22 cellular contexts compared by ENCODE assay signal in genomic region chr16:86516618-86517003, GRCh38. TPM values are rescaled to one million over a fixed set of nuclear protein-coding genes. Genes with fewer than 3 reads are reported as not detected.
DNase-seq lines count a peak whose midpoint lies in the region; ATAC-seq, FAIRE-seq and TF ChIP-seq lines count a peak whose summit lies in the region.
"Had no signal": no experiment of that assay in that cellular context is flagged by ENCODE, and none has a peak within 500 bp of the region (broad histone marks: within the 10 kb centered on the region; RNA-seq: fewer than 3 reads in every experiment).

No MANE protein-coding gene starts in this region.

- H3K36me3 ChIP-seq in H1 (ENCODE audit: control insufficient read depth in 2 of 4, insufficient read depth in 4 of 4, low read length in 3 of 4) (no peaks in the 10 kb centered on the region), transverse colon (no peaks in the 10 kb centered on the region), mammary epithelial cell (ENCODE audit: insufficient read depth, low read length) (no peaks in the 10 kb centered on the region)
- H3K36me3 ChIP-seq: adrenal gland, uterus had no signal

- no peak overlapping the region for H3K27ac ChIP-seq in H1 (ENCODE audit: low read depth, low read length)
- peak overlapping the region; percentile 94 to 99 (median 96) for H3K27ac ChIP-seq in transverse colon
- no peak overlapping the region for H3K27ac ChIP-seq in mammary epithelial cell (ENCODE audit: insufficient read depth, low read depth, low read length)
- H3K27ac ChIP-seq: adrenal gland, psoas muscle, uterus had no signal

- H4K8ac ChIP-seq in H1 (ENCODE audit: extremely low read depth, insufficient read depth, low read length): no peak overlapping the region

- no peak overlapping the region for H4K5ac ChIP-seq in H1 (ENCODE audit: insufficient read length, low read depth, low read length)

- in situ Hi-C loops in transverse colon (cut with MboI; ENCODE audit: low pct_ligation_motif_present in 1 of 4, low pct_unique_long_range_greater_than_20kb in 1 of 4, low sequenced_read_pairs in 3 of 4): loop anchor here (10.0 to 25.0 kb wide), 5 partner anchors 179 to 704 kb away; no protein-coding TSS in a partner anchor
- in situ Hi-C loops in mammary epithelial cell (cut with MboI; ENCODE audit: low sequenced_read_pairs in 2 of 2): loop anchor here (5.0 to 10.0 kb wide), 2 partner anchors 444 to 692 kb away; no protein-coding TSS in a partner anchor

- no peak overlapping the region for H3K14ac ChIP-seq in H1 (ENCODE audit: insufficient read length)

- peaks cover 74% of the 10 kb centered on the region for H3K27me3 Mint-ChIP-seq in activated T-cell treated with anti-CD3 and anti-CD28 coated beads, Interleukin-2, amount 50 U/mL, for 72 hours (ENCODE audit: low read depth)
- H3K27me3 Mint-ChIP-seq in mesothelial cell of epicardium (ENCODE audit: low read depth): peaks cover 96% of the 10 kb centered on the region

- POLR2A ChIA-PET in H1 (lab: Charles Lee; ENCODE audit: partially characterized antibody): interaction anchor here (0.7 to 1.6 kb wide), 4 partner anchors 15 to 232 kb away, joined by 3 to 4 read pairs (median 4); no protein-coding TSS in a partner anchor

- TF ChIP-seq EP300 in H1 (IDR thresholded peaks at IDR 0.05; ENCODE audit: borderline replicate concordance in 1 of 2, low read depth in 2 of 2, low read length in 2 of 2) (no peak), transverse colon (IDR thresholded peaks at IDR 0.05; ENCODE audit: low read depth) (no peak)

- H2BK120ac ChIP-seq in H1 (replicated peaks; ENCODE audit: low read depth, low read length): no peak overlapping the region

- H3K79me1 ChIP-seq in H1 (ENCODE audit: low read depth, low read length): no peaks in the 10 kb centered on the region

- H4K20me1 ChIP-seq in H1 (replicated peaks in 1 of 2; ENCODE audit: control insufficient read depth in 1 of 2, insufficient read depth in 2 of 2, low read length in 2 of 2): peaks cover 11 to 18% of the 10 kb centered on the region in 2 experiments
- H4K20me1 ChIP-seq in mammary epithelial cell (ENCODE audit: insufficient read depth, low read length): no peaks in the 10 kb centered on the region

- no peak overlapping the region for H3K18ac ChIP-seq in H1 (ENCODE audit: extremely low read depth, low read length)

- intact Hi-C loops in transverse colon (cut with DNase I; ENCODE audit: low total_unique reads): loop anchor here (2.0 to 5.0 kb wide), 4 partner anchors 174 to 359 kb away; no protein-coding TSS in a partner anchor
- intact Hi-C loops in mammary epithelial cell (cut with micrococcal nuclease): loop anchor here (1.0 kb wide), 1 partner anchor 176 kb away; no protein-coding TSS in a partner anchor

- no peaks in the 10 kb centered on the region; a peak in 1 of 4 replicates for H3K9me3 ChIP-seq in H1 (ENCODE audit: insufficient read depth in 2 of 2, low read depth in 1 of 2, low read length in 1 of 2)
- H3K9me3 ChIP-seq in transverse colon: no peaks in the 10 kb centered on the region
- H3K9me3 ChIP-seq in mammary epithelial cell (replicated peaks; ENCODE audit: insufficient read depth, low read length): no peaks in the 10 kb centered on the region
- H3K9me3 ChIP-seq: adrenal gland, psoas muscle, uterus had no signal

- no peak overlapping the region for H2AK5ac ChIP-seq in H1 (ENCODE audit: low read depth, low read length)

- no peak overlapping the region for H3K9ac ChIP-seq in H1 (replicated peaks in 1 of 4; ENCODE audit: extremely low read depth in 1 of 4, low read depth in 3 of 4, low read length in 3 of 4)
- no peak overlapping the region for H3K9ac ChIP-seq in mammary epithelial cell (ENCODE audit: insufficient read depth, low read length)

- H3K23me2 ChIP-seq in H1 (ENCODE audit: low read depth, low read length): no peaks in the 10 kb centered on the region; the same call in 1 of the 2 replicates

- no peak for TF ChIP-seq POLR2A in H1 (IDR thresholded peaks at IDR 0.05; ENCODE audit: control extremely low read depth in 1 of 2, low read depth in 2 of 2, low read length in 2 of 2)
- no peak for TF ChIP-seq POLR2A in transverse colon (IDR thresholded peaks at IDR 0.05)

- TF ChIP-seq CTCF in H1 (IDR thresholded peaks at IDR 0.05; ENCODE audit: control extremely low read depth in 1 of 3, insufficient read depth in 1 of 3, low read depth in 1 of 3, low read length in 3 of 3): no peak
- TF ChIP-seq CTCF in mesothelial cell of epicardium (IDR thresholded peaks at IDR 0.05; ENCODE audit: unreplicated experiment): no peak
- TF ChIP-seq CTCF in transverse colon (IDR thresholded peaks at IDR 0.05): no peak
- TF ChIP-seq CTCF in mammary epithelial cell (conservative IDR thresholded peaks at IDR 0.05 in 1 of 2, IDR thresholded peaks at IDR 0.05 in 1 of 2; ENCODE audit: extremely low read depth in 1 of 2, insufficient read depth in 1 of 2, low read depth in 1 of 2, low read length in 2 of 2): no peak

- H3K79me2 ChIP-seq in H1 (ENCODE audit: control insufficient read depth in 1 of 2, insufficient read depth in 2 of 2, low read length in 2 of 2) (no peaks in the 10 kb centered on the region), mammary epithelial cell (ENCODE audit: insufficient read depth, low read length) (no peaks in the 10 kb centered on the region)

- dilution Hi-C loops in mammary epithelial cell (cut with HindIII; ENCODE audit: low sequenced_read_pairs): loop anchor here (5.0 kb wide), 1 partner anchor 439 kb away; no protein-coding TSS in a partner anchor

- CTCF ChIA-PET in H1 (lab: Charles Lee; ENCODE audit: partially characterized antibody) (interaction anchor here (0.7 to 6.0 kb wide), 49 partner anchors 8 to 695 kb away, joined by 3 to 84 read pairs (median 6); no protein-coding TSS in a partner anchor), mammary epithelial cell (lab: Charles Lee; ENCODE audit: low non-redundant PET) (no interaction called here)

- H3K56ac ChIP-seq in H1 (replicated peaks; ENCODE audit: insufficient read length, low read depth, low read length): no peak overlapping the region

- no peak overlapping the region for H2BK5ac ChIP-seq in H1 (ENCODE audit: low read depth, low read length)

- peaks cover 13% of the 10 kb centered on the region for H3K4me1 Mint-ChIP-seq in activated T-cell treated with anti-CD3 and anti-CD28 coated beads, Interleukin-2, amount 50 U/mL, for 72 hours (ENCODE audit: low read depth)
- H3K4me1 Mint-ChIP-seq in mesothelial cell of epicardium: peaks cover 3% of the 10 kb centered on the region

- no peak overlapping the region for H2BK12ac ChIP-seq in H1 (ENCODE audit: low read depth, low read length)

- H3K27me3 ChIP-seq in H1 (replicated peaks in 1 of 4; ENCODE audit: control insufficient read depth in 3 of 4, extremely low read depth in 1 of 4, insufficient read depth in 3 of 4, low read length in 3 of 4) (peaks cover 68 to 87% (median 76%) of the 10 kb centered on the region in 4 experiments), transverse colon (peaks cover 68% of the 10 kb centered on the region), mammary epithelial cell (ENCODE audit: insufficient read depth, low read length) (peaks cover 58% of the 10 kb centered on the region)

- TF ChIP-seq RAD21 in H1 (IDR thresholded peaks at IDR 0.05 in 1 of 2, conservative IDR thresholded peaks at IDR 0.05 in 1 of 2; ENCODE audit: low read depth in 2 of 2, low read length in 2 of 2): no peak

- H3K4ac ChIP-seq in H1 (replicated peaks; ENCODE audit: insufficient read length, low read depth, low read length): no peak overlapping the region

- peak overlapping the region; percentile 69 for H3K27ac Mint-ChIP-seq in activated T-cell treated with anti-CD3 and anti-CD28 coated beads, Interleukin-2, amount 50 U/mL, for 72 hours
- no peak overlapping the region for H3K27ac Mint-ChIP-seq in mesothelial cell of epicardium
- H3K27ac Mint-ChIP-seq: CD8-positive, alpha-beta memory T cell had no signal

- no peak for ATAC-seq in activated T-cell treated with anti-CD3 and anti-CD28 coated beads, Interleukin-2, amount 50 U/mL, for 72 hours (replicated peaks in 1 of 2)
- no peak for ATAC-seq in GM21423 (IDR thresholded peaks at IDR 0.05; ENCODE audit: unreplicated experiment)
- ATAC-seq: psoas muscle, T-cell had no signal

- peak overlapping the region in 1 of 4 experiments; percentile 44; a peak in 2 of 8 replicates for H3K4me3 ChIP-seq in H1 (ENCODE audit: extremely low read depth in 1 of 4, insufficient read depth in 2 of 4, low read depth in 3 of 4, low read length in 4 of 4)
- peak overlapping the region; percentile 28 to 69 (median 56) for H3K4me3 ChIP-seq in transverse colon
- no peak overlapping the region for H3K4me3 ChIP-seq in mammary epithelial cell (replicated peaks in 1 of 3; ENCODE audit: insufficient read depth in 1 of 3, low read depth in 2 of 3, low read length in 3 of 3)
- H3K4me3 ChIP-seq: adrenal gland, psoas muscle, uterus had no signal

- H3K4me2 ChIP-seq in H1 (ENCODE audit: insufficient read depth in 1 of 2, low read depth in 2 of 2, low read length in 2 of 2) (peak overlapping the region; percentile 37 to 60; a peak in 3 of 4 replicates), mammary epithelial cell (ENCODE audit: insufficient read depth, low read depth, low read length) (no peak overlapping the region)

- no TSS peak for BruUV-seq in mammary epithelial cell (replicated peaks; lab: Mats Ljungman, UMichigan)

- H2BK15ac ChIP-seq in H1 (ENCODE audit: low read length): no peak overlapping the region

- H3K23ac ChIP-seq in H1 (ENCODE audit: insufficient read length): no peak overlapping the region

- no peak overlapping the region for H2BK20ac ChIP-seq in H1 (ENCODE audit: low read length)

- H3K4me1 ChIP-seq in H1 (replicated peaks in 1 of 4; ENCODE audit: control insufficient read depth in 3 of 4, insufficient read depth in 4 of 4, low read length in 3 of 4) (peaks cover 3 to 22% (median 13%) of the 10 kb centered on the region in 4 experiments; a peak in 6 of 7 replicates), transverse colon (peaks cover 6 to 22% (median 9%) of the 10 kb centered on the region in 4 donors), mammary epithelial cell (ENCODE audit: insufficient read depth, low read length) (no peaks in the 10 kb centered on the region)
- H3K4me1 ChIP-seq: uterus had no signal

- FAIRE-seq in H1 (lab: Jason Lieb, UNC): no peak
- FAIRE-seq: A204.1, frontal cortex, GM19239 had no signal

- H3K36me3 Mint-ChIP-seq in activated T-cell treated with anti-CD3 and anti-CD28 coated beads, Interleukin-2, amount 50 U/mL, for 72 hours (ENCODE audit: insufficient read depth in 2 of 2): peaks cover 0 to under 1% of the 10 kb centered on the region in 2 donors
- H3K36me3 Mint-ChIP-seq in mesothelial cell of epicardium: no peaks in the 10 kb centered on the region
- H3K36me3 Mint-ChIP-seq: T-cell had no signal

- H3K4me3 Mint-ChIP-seq in activated T-cell treated with anti-CD3 and anti-CD28 coated beads, Interleukin-2, amount 50 U/mL, for 72 hours: no peak overlapping the region
- H3K4me3 Mint-ChIP-seq in mesothelial cell of epicardium: peak overlapping the region; percentile 50
- H3K4me3 Mint-ChIP-seq: CD8-positive, alpha-beta memory T cell; T-cell had no signal

- no peaks in the 10 kb centered on the region for H3K9me3 Mint-ChIP-seq in activated T-cell treated with anti-CD3 and anti-CD28 coated beads, Interleukin-2, amount 50 U/mL, for 72 hours
- H3K9me3 Mint-ChIP-seq in mesothelial cell of epicardium: no peaks in the 10 kb centered on the region
- H3K9me3 Mint-ChIP-seq: T-cell had no signal

- DNase-seq in activated T-cell treated with anti-CD3 and anti-CD28 coated beads, Interleukin-2, amount 50 U/mL, for 72 hours: no peak
- no peak for DNase-seq in activated T-cell treated with anti-CD3 and anti-CD28 coated beads, Interleukin-2, amount 50 U/mL, for 48 hours
- no peak for DNase-seq in H1 (ENCODE audit: low read depth in 1 of 2, low spot score in 2 of 2)
- DNase-seq in mesothelial cell of epicardium (ENCODE audit: low spot score in 2 of 2, unreplicated experiment in 2 of 2): no peak
- no peak for DNase-seq in transverse colon
- no peak for DNase-seq in 8988T
- DNase-seq in mammary epithelial cell: no peak
- DNase-seq: activated CD4-positive, CD25-positive, alpha-beta regulatory T cell treated with anti-CD3 and anti-CD28 coated beads, Interleukin-2, amount 50 U/mL, for 72 hours; adrenal gland; NCI-H2081; NCI-H69; stimulated activated CD4-positive, alpha-beta T cell treated with anti-CD3 and anti-CD28 coated beads, Interleukin-1b, Interleukin-23, amount 100 ng/mL, for 48 hours; T-cell; uterus had no signal

- 9% methylated on average over 27 of the region's 29 CpGs; no CpG with 5 or more reads in 1 of the 2 experiments for WGBS in H1 (ENCODE audit: extremely low coverage in 1 of 2, insufficient coverage in 1 of 2, insufficient read length in 1 of 2, insufficient replicate concordance in 2 of 2, low coverage in 1 of 2, low lambda C conversion rate in 2 of 2, missing lambda C conversion rate in 1 of 2), 2 experiments
- 10 to 28% methylated on average over 2 to 10 of the region's 29 CpGs for WGBS in transverse colon (ENCODE audit: low coverage in 1 of 2), 2 donors
- 3% methylated on average over 11 of the region's 29 CpGs for WGBS in mammary epithelial cell (ENCODE audit: low coverage, missing lambda C conversion rate)

- H4K91ac ChIP-seq in H1 (replicated peaks; ENCODE audit: insufficient read length, low read length): no peak overlapping the region

- H2AFZ ChIP-seq in H1 (ENCODE audit: low read length) (no peak overlapping the region), mammary epithelial cell (ENCODE audit: low read depth, low read length) (no peak overlapping the region)

RNA-seq across cellular contexts. Expression of gene FOXF1, which starts 6.3 kb away (rescaled TPM):
- not detected for total RNA-seq in activated T-cell treated with anti-CD3 and anti-CD28 coated beads, Interleukin-2, amount 50 U/mL, for 72 hours
- not detected in 2 replicates for total RNA-seq in H1 (2021; fragmentation: NEBNext Ultra II Directional; extraction: Animal tissue kit (Norgen Biotek cat#: 25700))
- polyA plus RNA-seq in H1 (2011; rRNA removed) (0.02 TPM in 1 of 2 replicates, not detected in the other), mammary epithelial cell (not detected)
- polyA plus RNA-seq in H1 (2011; cell fraction: cytosol; rRNA removed): not detected
- polyA plus RNA-seq in H1 (2011; cell fraction: nucleus; rRNA removed): not detected
- not detected in 4 replicates for polyA plus RNA-seq in H1 (2012, experiment 1 of 2)
- polyA plus RNA-seq in H1 (2012, experiment 2 of 2): not detected
- 0.02 TPM for polyA plus RNA-seq in H1 (2013, experiment 1 of 2)
- polyA plus RNA-seq in H1 (2013, experiment 2 of 2): 0.04 TPM
- not detected in 2 replicates for polyA minus RNA-seq in H1 (2011; rRNA and poly(A)+ RNA removed)
- not detected for polyA minus RNA-seq in H1 (2011; cell fraction: cytosol; rRNA and poly(A)+ RNA removed)
- polyA minus RNA-seq in H1 (2011; cell fraction: nucleus; rRNA and poly(A)+ RNA removed): not detected
- total RNA-seq in mesothelial cell of epicardium (1.9 to 2.6 TPM (median 1.9 TPM) in 3 replicates), transverse colon (10 to 100 TPM; 10.8 to 44.1 (median 23.4) TPM), mammary epithelial cell (not detected)
- not detected for polyA minus RNA-seq in mammary epithelial cell
- total RNA-seq: CD8-positive, alpha-beta memory T cell; G401 had no signal
- polyA plus RNA-seq: CD8-positive, alpha-beta memory T cell had no signal

RNA-seq across cellular contexts. Expression of gene MTHFSD, which starts 38.4 kb away (rescaled TPM):
- 10 to 100 TPM; 21.2 to 22.4 TPM for total RNA-seq in activated T-cell treated with anti-CD3 and anti-CD28 coated beads, Interleukin-2, amount 50 U/mL, for 72 hours
- 9.8 and 10.8 TPM in 2 replicates for total RNA-seq in H1 (2021; fragmentation: NEBNext Ultra II Directional; extraction: Animal tissue kit (Norgen Biotek cat#: 25700))
- polyA plus RNA-seq in H1 (2011; rRNA removed): 7.1 and 11.0 TPM in 2 replicates
- polyA plus RNA-seq in H1 (2011; cell fraction: cytosol; rRNA removed): 11.7 TPM
- polyA plus RNA-seq in H1 (2011; cell fraction: nucleus; rRNA removed): 29.4 TPM
- polyA plus RNA-seq in H1 (2012, experiment 1 of 2): 6.1 to 7.9 TPM (median 6.5 TPM) in 4 replicates
- 3.8 TPM for polyA plus RNA-seq in H1 (2012, experiment 2 of 2)
- polyA plus RNA-seq in H1 (2013, experiment 1 of 2): 7.4 TPM
- 6.7 TPM for polyA plus RNA-seq in H1 (2013, experiment 2 of 2)
- polyA minus RNA-seq in H1 (2011; rRNA and poly(A)+ RNA removed): 16.0 and 19.1 TPM in 2 replicates
- 10.1 TPM for polyA minus RNA-seq in H1 (2011; cell fraction: cytosol; rRNA and poly(A)+ RNA removed)
- polyA minus RNA-seq in H1 (2011; cell fraction: nucleus; rRNA and poly(A)+ RNA removed): 36.2 TPM
- total RNA-seq in mesothelial cell of epicardium: 21.0 to 27.4 TPM (median 23.1 TPM) in 3 replicates
- 10 to 100 TPM; 25.4 to 51.1 (median 30.0) TPM for total RNA-seq in transverse colon
- total RNA-seq in mammary epithelial cell: 10 to 100 TPM; 17.3 to 25.4 TPM
- polyA plus RNA-seq in mammary epithelial cell: 11.3 TPM
- polyA minus RNA-seq in mammary epithelial cell: 1.4 TPM

RNA-seq across cellular contexts. Expression of gene FOXC2, which starts 50.0 kb away (rescaled TPM):
- total RNA-seq in activated T-cell treated with anti-CD3 and anti-CD28 coated beads, Interleukin-2, amount 50 U/mL, for 72 hours: not detected
- 0.09 and 0.11 TPM in 2 replicates for total RNA-seq in H1 (2021; fragmentation: NEBNext Ultra II Directional; extraction: Animal tissue kit (Norgen Biotek cat#: 25700))
- polyA plus RNA-seq in H1 (2011; rRNA removed): not detected in 2 replicates
- not detected for polyA plus RNA-seq in H1 (2011; cell fraction: cytosol; rRNA removed)
- polyA plus RNA-seq in H1 (2011; cell fraction: nucleus; rRNA removed): not detected
- polyA plus RNA-seq in H1 (2012, experiment 1 of 2): 0.08 TPM in 1 of 4 replicates, not detected in the others
- 0.12 TPM for polyA plus RNA-seq in H1 (2012, experiment 2 of 2)
- 0.34 TPM for polyA plus RNA-seq in H1 (2013, experiment 1 of 2)
- polyA plus RNA-seq in H1 (2013, experiment 2 of 2): 0.22 TPM
- polyA minus RNA-seq in H1 (2011; rRNA and poly(A)+ RNA removed): not detected in 2 replicates
- not detected for polyA minus RNA-seq in H1 (2011; cell fraction: cytosol; rRNA and poly(A)+ RNA removed)
- polyA minus RNA-seq in H1 (2011; cell fraction: nucleus; rRNA and poly(A)+ RNA removed): not detected
- 10.4 to 12.3 TPM (median 11.7 TPM) in 3 replicates for total RNA-seq in mesothelial cell of epicardium
- under 1 TPM in 1 of 4 donors, not detected in 3; 0.27 TPM for total RNA-seq in transverse colon
- total RNA-seq in mammary epithelial cell: 10 to 100 TPM in 1 of 2 donors, 1 to 10 TPM in 1; 1.3 to 13.3 TPM
- 1.3 TPM for polyA plus RNA-seq in mammary epithelial cell
- polyA minus RNA-seq in mammary epithelial cell: 0.98 TPM
- total RNA-seq: CD8-positive, alpha-beta memory T cell; mononuclear cell; T-cell had no signal
- polyA plus RNA-seq: CD8-positive, alpha-beta memory T cell had no signal

Comparison
In these comparisons a context has a peak if more than half of its experiments do, and no peak if none do; other contexts are left out.
1. H3K27ac ChIP-seq: peak in transverse colon (4 of 4); none in H1 (single experiment) and mammary epithelial cell (single experiment).
2. H3K4me3 ChIP-seq: peak in transverse colon (4 of 4); none in mammary epithelial cell (0 of 3).